In genomic region chr6:28354688-28355554, GRCh38 we compare ENCODE assay signal across 8 cellular contexts. TPM values are rescaled to one million over a fixed set of nuclear protein-coding genes. Genes with fewer than 3 reads are reported as not detected.
A peak's percentile ranks its signal among the peaks of the same experiment; 100 is the strongest.
DNase-seq lines count a peak whose midpoint lies in the region; ATAC-seq, FAIRE-seq and TF ChIP-seq lines count a peak whose summit lies in the region.

No MANE protein-coding gene starts in this region.

- H3K27me3 Mint-ChIP-seq in activated CD8-positive, alpha-beta T cell treated with anti-CD3 and anti-CD28 coated beads for 36 hours, result no peaks in the 10 kb centered on the region
- H3K27me3 Mint-ChIP-seq in stimulated activated memory B cell treated with anti-CD40 and anti-IgM and Interleukin-4, amounts not matched to agents 10 μg/mL and 1 μg/mL and 100 μg/mL, for 72 hours, result no peaks in the 10 kb centered on the region

- H3K9ac ChIP-seq in keratinocyte (ENCODE audit: control insufficient read depth, extremely low read depth, insufficient read depth, low read length), result no peak overlapping the region

- peaks cover 36% of the 10 kb centered on the region for H3K79me2 ChIP-seq in keratinocyte (ENCODE audit: control insufficient read depth, insufficient read depth, low read length)

- H3K27me3 ChIP-seq in keratinocyte (ENCODE audit: control insufficient read depth, extremely low read depth, insufficient read depth, low read length), result no peaks in the 10 kb centered on the region

- POLR2A ChIA-PET in activated CD8-positive, alpha-beta T cell treated with anti-CD3 and anti-CD28 coated beads for 36 hours (lab: Charles Lee), result interaction anchor here (1.2 to 1.4 kb wide), 2 partner anchors 14 to 17 kb away, joined by 3 to 4 read pairs; no protein-coding TSS in a partner anchor

- H3K36me3 ChIP-seq in keratinocyte (ENCODE audit: control insufficient read depth in 2 of 2, extremely low read depth in 1 of 2, insufficient read depth in 2 of 2, low read length in 2 of 2), result no peaks in the 10 kb centered on the region

- H2AFZ ChIP-seq in keratinocyte (ENCODE audit: control insufficient read depth, low read length), result no peak overlapping the region

- H3K27ac ChIP-seq in keratinocyte (ENCODE audit: control insufficient read depth, insufficient read depth, low read length), result peak overlapping the region; percentile 67

- no peaks in the 10 kb centered on the region for H3K9me3 Mint-ChIP-seq in activated CD8-positive, alpha-beta T cell treated with anti-CD3 and anti-CD28 coated beads for 36 hours
- peaks cover 2% of the 10 kb centered on the region for H3K9me3 Mint-ChIP-seq in stimulated activated memory B cell treated with anti-CD40 and anti-IgM and Interleukin-4, amounts not matched to agents 10 μg/mL and 1 μg/mL and 100 μg/mL, for 72 hours

- H3K4me3 Mint-ChIP-seq in activated CD8-positive, alpha-beta T cell treated with anti-CD3 and anti-CD28 coated beads for 36 hours, result peak overlapping the region; percentile 82
- peak overlapping the region; percentile 94 for H3K4me3 Mint-ChIP-seq in stimulated activated memory B cell treated with anti-CD40 and anti-IgM and Interleukin-4, amounts not matched to agents 10 μg/mL and 1 μg/mL and 100 μg/mL, for 72 hours

- CTCF ChIA-PET in activated CD8-positive, alpha-beta T cell treated with anti-CD3 and anti-CD28 coated beads for 36 hours (lab: Charles Lee), result interaction anchor here (0.6 to 3.5 kb wide), 34 partner anchors 12 to 583 kb away, joined by 3 to 19 read pairs (median 4); partner anchors contain the start of genes ZKSCAN4, ZKSCAN8, ZSCAN26 and ZSCAN31

- no peak for FAIRE-seq in keratinocyte (lab: Jason Lieb, UNC)

- peaks cover 28% of the 10 kb centered on the region for H3K4me1 Mint-ChIP-seq in activated CD8-positive, alpha-beta T cell treated with anti-CD3 and anti-CD28 coated beads for 36 hours (ENCODE audit: low read depth)
- peaks cover 44% of the 10 kb centered on the region for H3K4me1 Mint-ChIP-seq in stimulated activated memory B cell treated with anti-CD40 and anti-IgM and Interleukin-4, amounts not matched to agents 10 μg/mL and 1 μg/mL and 100 μg/mL, for 72 hours

- intact Hi-C loops in activated CD8-positive, alpha-beta T cell treated with anti-CD3 and anti-CD28 coated beads for 36 hours (cut with micrococcal nuclease), result loop anchor here (10.0 kb wide), 2 partner anchors 90 to 450 kb away; partner anchors contain the start of gene ZSCAN26

- peaks cover 3% of the 10 kb centered on the region for H3K9me1 ChIP-seq in keratinocyte (ENCODE audit: control insufficient read depth, extremely low read depth, insufficient read depth, low read length)

- no peaks in the 10 kb centered on the region for H3K36me3 Mint-ChIP-seq in activated CD8-positive, alpha-beta T cell treated with anti-CD3 and anti-CD28 coated beads for 36 hours (ENCODE audit: low read depth)
- H3K36me3 Mint-ChIP-seq in stimulated activated memory B cell treated with anti-CD40 and anti-IgM and Interleukin-4, amounts not matched to agents 10 μg/mL and 1 μg/mL and 100 μg/mL, for 72 hours, result peaks cover 20% of the 10 kb centered on the region

- TF ChIP-seq CTCF in activated CD8-positive, alpha-beta T cell treated with anti-CD3 and anti-CD28 coated beads for 36 hours (IDR thresholded peaks at IDR 0.05), result no peak
- TF ChIP-seq CTCF in keratinocyte (optimal IDR thresholded peaks at IDR 0.05 in 1 of 3, IDR thresholded peaks at IDR 0.05 in 1 of 3, conservative IDR thresholded peaks at IDR 0.05 in 1 of 3; ENCODE audit: extremely low read depth in 1 of 3, insufficient read depth in 2 of 3, low read length in 3 of 3), result no peak

- H3K4me3 ChIP-seq in keratinocyte (ENCODE audit: control insufficient read depth in 2 of 3, extremely low read depth in 1 of 3, insufficient read depth in 2 of 3, low read depth in 1 of 3, low read length in 3 of 3), result no peak overlapping the region

- peaks cover 35% of the 10 kb centered on the region for H3K4me1 ChIP-seq in keratinocyte (ENCODE audit: control insufficient read depth, extremely low read depth, insufficient read depth, low read length)

- no peak for ATAC-seq in activated CD8-positive, alpha-beta T cell treated with anti-CD3 and anti-CD28 coated beads for 36 hours
- no peak for ATAC-seq in stimulated activated memory B cell treated with anti-CD40 and anti-IgM and Interleukin-4, amounts not matched to agents 10 μg/mL and 1 μg/mL and 100 μg/mL, for 72 hours
- ATAC-seq in GM19035 (IDR thresholded peaks at IDR 0.05; ENCODE audit: unreplicated experiment), result no peak

- H3K9me3 ChIP-seq in keratinocyte (ENCODE audit: control insufficient read depth, low read depth, low read length), result no peaks in the 10 kb centered on the region

- H3K27ac Mint-ChIP-seq in activated CD8-positive, alpha-beta T cell treated with anti-CD3 and anti-CD28 coated beads for 36 hours, result no peak overlapping the region
- H3K27ac Mint-ChIP-seq in stimulated activated memory B cell treated with anti-CD40 and anti-IgM and Interleukin-4, amounts not matched to agents 10 μg/mL and 1 μg/mL and 100 μg/mL, for 72 hours, result peak overlapping the region; percentile 81

- dilution Hi-C loops in keratinocyte (cut with MboI; ENCODE audit: extremely low pct_ligation_motif_present, low sequenced_read_pairs), result no loop called here

- no peaks in the 10 kb centered on the region for H4K20me1 ChIP-seq in keratinocyte (ENCODE audit: control insufficient read depth, extremely low read depth, insufficient read depth, low read length)

- peak overlapping the region; percentile 98 for H3K4me2 ChIP-seq in keratinocyte (ENCODE audit: control insufficient read depth, extremely low read depth, insufficient read depth, low read depth, low read length)

- DNase-seq in DMS53 (lab: John Stamatoyannopoulos, UW), result peak; percentile 33
- no peak for DNase-seq in DMS53 treated with DMSO at 0.1 percent for 48 hours (lab: John Stamatoyannopoulos, UW; ENCODE audit: unreplicated experiment)
- DNase-seq in activated CD8-positive, alpha-beta T cell treated with anti-CD3 and anti-CD28 coated beads for 36 hours, result no peak
- no peak for DNase-seq in keratinocyte (ENCODE audit: low read depth, low spot score)
- no peak for DNase-seq in kidney tubule cell (ENCODE audit: low spot score)
- no peak for DNase-seq in SKM-1 treated with dmso at 0.1 percent for 144 hours (lab: John Stamatoyannopoulos, UW; ENCODE audit: unreplicated experiment)

RNA-seq across cellular contexts. Expression of gene ZKSCAN3, which starts 5.2 kb away (rescaled TPM):
- 1 to 10 TPM; 2.3 to 3.0 TPM for total RNA-seq in activated CD8-positive, alpha-beta T cell treated with anti-CD3 and anti-CD28 coated beads for 36 hours
- polyA plus RNA-seq in keratinocyte, result 2.2 to 3.1 TPM (median 2.9 TPM) in 3 replicates
- polyA plus RNA-seq in keratinocyte (2011; ENCODE audit: low read depth), result 0.52 TPM
- polyA plus RNA-seq in keratinocyte (2011; cell fraction: cytosol; rRNA removed), result 1.3 and 2.1 TPM in 2 replicates
- 4.3 and 5.1 TPM in 2 replicates for polyA plus RNA-seq in keratinocyte (2011; cell fraction: nucleus; rRNA removed)
- 0.99 and 1.6 TPM in 2 replicates for polyA plus RNA-seq in keratinocyte (2012; ENCODE audit: low replicate concordance)
- 0.56 to 2.8 TPM (median 1.9 TPM) in 3 replicates for polyA minus RNA-seq in keratinocyte
- 2.7 TPM for polyA minus RNA-seq in keratinocyte (2011; cell fraction: cytosol; rRNA and poly(A)+ RNA removed)
- polyA minus RNA-seq in keratinocyte (2011; cell fraction: nucleus; rRNA and poly(A)+ RNA removed), result 2.2 and 4.0 TPM in 2 replicates

RNA-seq across cellular contexts. Expression of gene ZSCAN31, which starts 19.0 kb away (rescaled TPM):
- total RNA-seq in activated CD8-positive, alpha-beta T cell treated with anti-CD3 and anti-CD28 coated beads for 36 hours, result 1 to 10 TPM; 1.6 to 2.0 TPM
- polyA plus RNA-seq in keratinocyte, result 14.4 to 21.7 TPM (median 15.8 TPM) in 3 replicates
- polyA plus RNA-seq in keratinocyte (2011; ENCODE audit: low read depth), result 44.7 TPM
- polyA plus RNA-seq in keratinocyte (2011; cell fraction: cytosol; rRNA removed), result 15.3 and 24.3 TPM in 2 replicates
- polyA plus RNA-seq in keratinocyte (2011; cell fraction: nucleus; rRNA removed), result 45.9 and 54.9 TPM in 2 replicates
- polyA plus RNA-seq in keratinocyte (2012; ENCODE audit: low replicate concordance), result 12.4 and 13.1 TPM in 2 replicates
- polyA minus RNA-seq in keratinocyte, result 9.9 to 29.3 TPM (median 28.8 TPM) in 3 replicates
- 11.3 TPM for polyA minus RNA-seq in keratinocyte (2011; cell fraction: cytosol; rRNA and poly(A)+ RNA removed)
- polyA minus RNA-seq in keratinocyte (2011; cell fraction: nucleus; rRNA and poly(A)+ RNA removed), result 13.7 and 24.4 TPM in 2 replicates

RNA-seq across cellular contexts. Expression of gene ZSCAN12, which starts 44.6 kb away (rescaled TPM):
- total RNA-seq in activated CD8-positive, alpha-beta T cell treated with anti-CD3 and anti-CD28 coated beads for 36 hours, result 1 to 10 TPM; 7.1 to 7.4 TPM
- polyA plus RNA-seq in keratinocyte, result 2.5 to 4.0 TPM (median 2.7 TPM) in 3 replicates
- polyA plus RNA-seq in keratinocyte (2011; ENCODE audit: low read depth), result 1.4 TPM
- polyA plus RNA-seq in keratinocyte (2011; cell fraction: cytosol; rRNA removed), result 0.99 and 2.0 TPM in 2 replicates
- polyA plus RNA-seq in keratinocyte (2011; cell fraction: nucleus; rRNA removed), result 3.5 and 4.0 TPM in 2 replicates
- polyA plus RNA-seq in keratinocyte (2012; ENCODE audit: low replicate concordance), result 1.6 and 1.7 TPM in 2 replicates
- 1.8 to 3.8 TPM (median 2.1 TPM) in 3 replicates for polyA minus RNA-seq in keratinocyte
- polyA minus RNA-seq in keratinocyte (2011; cell fraction: cytosol; rRNA and poly(A)+ RNA removed), result 2.5 TPM
- 2.3 and 4.6 TPM in 2 replicates for polyA minus RNA-seq in keratinocyte (2011; cell fraction: nucleus; rRNA and poly(A)+ RNA removed)
